ENCODE assay signal across 8 cellular contexts in the genomic region with DNA sequence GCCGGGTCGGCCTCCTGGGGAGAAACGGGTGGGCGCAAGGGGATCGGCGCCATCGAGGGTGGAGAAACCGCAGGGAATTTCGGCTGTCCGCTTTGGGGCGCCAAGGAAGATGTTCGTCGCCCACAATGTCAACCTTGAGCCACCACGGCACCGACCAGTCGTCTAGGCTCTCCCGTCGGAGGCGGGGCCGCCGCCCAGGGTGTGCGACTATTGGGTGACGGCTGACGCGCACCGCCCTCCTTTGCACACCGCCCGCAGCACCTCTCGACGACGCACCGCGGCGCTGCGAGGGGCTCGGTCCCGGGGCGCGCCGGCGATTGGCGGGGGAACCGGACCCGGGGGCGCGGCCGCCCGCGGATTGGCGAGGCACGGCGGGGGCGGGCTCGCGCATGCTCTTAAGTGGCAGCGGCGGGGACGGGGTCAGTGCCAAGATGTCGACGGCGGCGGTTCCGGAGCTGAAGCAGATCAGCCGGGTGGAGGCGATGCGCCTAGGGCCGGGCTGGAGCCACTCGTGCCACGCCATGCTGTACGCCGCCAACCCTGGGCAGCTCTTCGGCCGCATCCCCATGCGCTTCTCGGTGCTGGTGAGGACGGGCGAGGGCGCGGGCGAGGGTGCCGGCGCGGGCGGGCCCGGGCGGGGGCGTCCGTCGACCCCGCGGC. TPM values are rescaled to one million over a fixed set of nuclear protein-coding genes. Genes with fewer than 3 reads are reported as not detected.
DNase-seq lines count a peak whose midpoint lies in the region; ATAC-seq, FAIRE-seq and TF ChIP-seq lines count a peak whose summit lies in the region.

A gene (plus strand): TSS at position 267 of the 660 bp plus-strand sequence. CDS start 165 bp downstream, at position 432.

- peak within 1 kb of the TSS; percentile 85 for H3K9ac ChIP-seq in OCI-LY1 (ENCODE audit: low read length)

- H3K27me3 ChIP-seq in OCI-LY1 (ENCODE audit: insufficient read depth, low read length), result no peaks in the 10 kb centered on the region

- peak within 1 kb of the TSS; percentile 91 for H3K4me2 ChIP-seq in OCI-LY1 (ENCODE audit: low read length)

- in situ Hi-C loops in endometrial microvascular endothelial cells (cut with HindIII; ENCODE audit: inconsistent ontology term, low pct_unique_long_range_greater_than_20kb, low sequenced_read_pairs), result no loop called here

- H3K36me3 ChIP-seq in OCI-LY1 (ENCODE audit: insufficient read depth, low read length) (peaks cover 31% of the 10 kb centered on the region; the same call in 1 of the 2 replicates), mesodermal cell (ENCODE audit: control insufficient read depth, insufficient read depth, low read length) (peaks cover 38% of the 10 kb centered on the region)

- H3K9me3 ChIP-seq in OCI-LY1 (ENCODE audit: low read length) (no peaks in the 10 kb centered on the region), mesodermal cell (ENCODE audit: control insufficient read depth, low read length) (no peaks in the 10 kb centered on the region)

- H3K79me2 ChIP-seq in OCI-LY1 (ENCODE audit: insufficient read depth, low read length), result no peaks in the 10 kb centered on the region

- H3K4me1 ChIP-seq in OCI-LY1 (ENCODE audit: insufficient read depth, low read length, severe bottlenecking), result peaks cover 21% of the 10 kb centered on the region
- H3K4me1 ChIP-seq in mesodermal cell (ENCODE audit: control insufficient read depth, insufficient read depth, low read length, poor library complexity, severe bottlenecking), result peaks cover 4% of the 10 kb centered on the region

- H3K4me3 ChIP-seq in OCI-LY1 (ENCODE audit: low read depth, low read length, poor library complexity, severe bottlenecking) (peak within 1 kb of the TSS; percentile 85), mesodermal cell (ENCODE audit: extremely low read depth, insufficient read depth, low read length, poor library complexity, severe bottlenecking) (peak within 1 kb of the TSS; percentile 92)

- no peaks in the 10 kb centered on the region; the same call in 1 of the 2 replicates for H3F3A ChIP-seq in OCI-LY1 (ENCODE audit: insufficient read depth, low read length)

- H3K9me2 ChIP-seq in OCI-LY1 (ENCODE audit: low read depth, low read length), result no peaks in the 10 kb centered on the region

- H2AFZ ChIP-seq in OCI-LY1 (ENCODE audit: low read length), result no peak within 1 kb of the TSS

- peak; percentile 90 for ATAC-seq in GM21515 (IDR thresholded peaks at IDR 0.05; ENCODE audit: unreplicated experiment)

- no peak for FAIRE-seq in D721Med (lab: Jason Lieb, UNC)

- WGBS in mesodermal cell (ENCODE audit: insufficient coverage in 2 of 2), 2 experiments, result 0% methylated on average over 69 to 81 of the region's 91 CpGs

- H4K20me1 ChIP-seq in OCI-LY1 (ENCODE audit: insufficient read depth, low read length), result no peaks in the 10 kb centered on the region

- peak within 1 kb of the TSS; percentile 28 for H3K27ac ChIP-seq in OCI-LY1 (ENCODE audit: low read depth, low read length, poor library complexity, severe bottlenecking)
- H3K27ac ChIP-seq in mesodermal cell (ENCODE audit: low read depth, low read length, severe bottlenecking), result peak within 1 kb of the TSS; percentile 76

- TF ChIP-seq CTCF in D721Med (IDR thresholded peaks at IDR 0.05; ENCODE audit: insufficient read depth, missing control alignments) (no peak), OCI-LY1 (IDR thresholded peaks at IDR 0.05; ENCODE audit: low read length) (peak; percentile 14; the same call in 1 of the 2 replicates)

- DNase-seq in D721Med (ENCODE audit: insufficient read length, low spot score) (peak; percentile 99), HuH-7 (ENCODE audit: low spot score) (peak; percentile 99)
- peak; percentile 97 for DNase-seq in activated CD8-positive, alpha-beta memory T cell treated with anti-CD3 and anti-CD28 coated beads, Interleukin-2, amount 50 U/mL, for 4 hours
- peak; percentile 96 for DNase-seq in stimulated activated CD8-positive, alpha-beta memory T cell treated with anti-CD3 and anti-CD28 coated beads, Interleukin-15, amount 100 ng/mL, for 24 hours (ENCODE audit: low read depth)

RNA-seq across cellular contexts. Expression of the gene that starts here (rescaled TPM):
- 23.7 TPM for total RNA-seq in endometrial microvascular endothelial cells (ENCODE audit: inconsistent ontology term)
- polyA plus RNA-seq in mesodermal cell (2013, experiment 1 of 2), result 28.0 TPM
- polyA plus RNA-seq in mesodermal cell (2013, experiment 2 of 2), result 23.2 TPM

Comparison
In these comparisons a context has a peak if more than half of its experiments do, and no peak if none do; other contexts are left out.
1. Peak in every context shown above with its lines: DNase-seq, ATAC-seq, H3K4me3 ChIP-seq and H3K27ac ChIP-seq.